ENCODE assay signal across 23 cellular contexts in genomic region chr2:120659275-120659952, GRCh38.
"Had no signal": no experiment of that assay in that cellular context is flagged by ENCODE, and none has a peak within 500 bp of the region (broad histone marks: within the 10 kb centered on the region; RNA-seq: fewer than 3 reads in every experiment).

No MANE protein-coding gene starts in this region.

- H3K4me1 Mint-ChIP-seq: activated naive CD8-positive, alpha-beta T cell treated with anti-CD3 and anti-CD28 coated beads for 36 hours had no signal

- ATAC-seq: body of pancreas, foreskin keratinocyte, upper lobe of right lung had no signal

- H3K27ac ChIP-seq: body of pancreas, foreskin keratinocyte, sigmoid colon, thoracic aorta, upper lobe of right lung had no signal

- H3K9me3 ChIP-seq: body of pancreas, sigmoid colon, thoracic aorta, upper lobe of right lung had no signal

- DNase-seq: activated CD4-positive, alpha-beta memory T cell treated with anti-CD3 and anti-CD28 coated beads for 36 hours; activated CD4-positive, alpha-beta T cell treated with anti-CD3 and anti-CD28 coated beads for 48 hours; activated naive CD4-positive, alpha-beta T cell treated with Interleukin-2 at 50 U/mL for 16 hours; activated naive CD8-positive, alpha-beta T cell treated with anti-CD3 and anti-CD28 coated beads for 36 hours; activated T-cell treated with anti-CD3 and anti-CD28 coated beads, Interleukin-2, amount 50 U/mL, for 48 hours; amniotic stem cell; body of pancreas; caudate nucleus; dermis blood vessel endothelial cell; effector CD8-positive, alpha-beta T cell; foreskin keratinocyte; hippocampal formation; kidney glomerular epithelial cell; nucleus accumbens; posterior cingulate gyrus; stimulated activated CD4-positive, alpha-beta T cell treated with anti-CD3 and anti-CD28 coated beads, Interleukin-15, amount 100 ng/mL, for 24 hours; stimulated activated CD4-positive, alpha-beta T cell treated with anti-CD3 and anti-CD28 coated beads, Interleukin-2, amount 100 ng/mL, for 48 hours; stimulated activated naive CD4-positive, alpha-beta T cell; upper lobe of right lung had no signal

- H3K4me2 ChIP-seq: smooth muscle cell had no signal

- H3K36me3 Mint-ChIP-seq: activated CD4-positive, alpha-beta memory T cell treated with anti-CD3 and anti-CD28 coated beads for 36 hours; activated naive CD8-positive, alpha-beta T cell treated with anti-CD3 and anti-CD28 coated beads for 36 hours had no signal

- H3K36me3 ChIP-seq: sigmoid colon, thoracic aorta, upper lobe of right lung had no signal

- H3K27ac Mint-ChIP-seq: activated CD4-positive, alpha-beta memory T cell treated with anti-CD3 and anti-CD28 coated beads for 36 hours; activated naive CD8-positive, alpha-beta T cell treated with anti-CD3 and anti-CD28 coated beads for 36 hours; nephron had no signal

- H3K4me1 ChIP-seq: foreskin keratinocyte had no signal

- H3K27me3 ChIP-seq: body of pancreas, sigmoid colon, upper lobe of right lung had no signal

- H3K4me3 ChIP-seq: body of pancreas, sigmoid colon, smooth muscle cell, thoracic aorta, upper lobe of right lung had no signal

- H3K4me3 Mint-ChIP-seq: activated CD4-positive, alpha-beta memory T cell treated with anti-CD3 and anti-CD28 coated beads for 36 hours; activated naive CD8-positive, alpha-beta T cell treated with anti-CD3 and anti-CD28 coated beads for 36 hours; nephron had no signal
